ENCODE assay signal across 26 cellular contexts in genomic region chr2:128414351-128414750, GRCh38.
A peak's percentile ranks its signal among the peaks of the same experiment; 100 is the strongest.
DNase-seq lines count a peak whose midpoint lies in the region; ATAC-seq and TF ChIP-seq lines count a peak whose summit lies in the region.
"Had no signal": no experiment of that assay in that cellular context is flagged by ENCODE, and none has a peak within 500 bp of the region (broad histone marks: within the 10 kb centered on the region; RNA-seq: fewer than 3 reads in every experiment).

No MANE protein-coding gene starts in this region.

- no peaks in the 10 kb centered on the region for H3K27me3 Mint-ChIP-seq in chondrocyte (ENCODE audit: low read depth)
- H3K27me3 Mint-ChIP-seq in progenitor cell of endocrine pancreas = peaks cover 18% of the 10 kb centered on the region
- no peaks in the 10 kb centered on the region for H3K27me3 Mint-ChIP-seq in stimulated activated naive B cell treated with anti-CD40 and anti-IgM and Interleukin-4, amounts not matched to agents 10 μg/mL and 1 μg/mL and 100 μg/mL, for 72 hours

- no peak overlapping the region for H3K27ac Mint-ChIP-seq in chondrocyte (ENCODE audit: unreplicated experiment)
- peak overlapping the region; percentile 31 for H3K27ac Mint-ChIP-seq in progenitor cell of endocrine pancreas
- no peak overlapping the region for H3K27ac Mint-ChIP-seq in stimulated activated naive B cell treated with anti-CD40 and anti-IgM and Interleukin-4, amounts not matched to agents 10 μg/mL and 1 μg/mL and 100 μg/mL, for 72 hours
- H3K27ac Mint-ChIP-seq: activated naive CD4-positive, alpha-beta T cell treated with anti-CD3 and anti-CD28 coated beads, Interleukin-2, amount 50 U/mL, for 24 hours; activated T-cell treated with anti-CD3 and anti-CD28 coated beads, Interleukin-2, amount 50 U/mL, for 72 hours; CD8-positive, alpha-beta T cell; stimulated activated effector memory CD8-positive, alpha-beta T cell treated with anti-CD3 and anti-CD28 coated beads, Interleukin-12 subunit alpha, Interleukin-12 subunit beta, amount 100 ng/mL, for 72 hours had no signal

- no peaks in the 10 kb centered on the region for H3K27me3 ChIP-seq in ovary
- H3K27me3 ChIP-seq: cardiac muscle cell, dorsolateral prefrontal cortex had no signal

- H3K4me3 Mint-ChIP-seq in chondrocyte (ENCODE audit: unreplicated experiment) = no peak overlapping the region
- H3K4me3 Mint-ChIP-seq in progenitor cell of endocrine pancreas (ENCODE audit: low read depth) = no peak overlapping the region
- no peak overlapping the region for H3K4me3 Mint-ChIP-seq in stimulated activated naive B cell treated with anti-CD40 and anti-IgM and Interleukin-4, amounts not matched to agents 10 μg/mL and 1 μg/mL and 100 μg/mL, for 72 hours
- H3K4me3 Mint-ChIP-seq: activated naive CD4-positive, alpha-beta T cell treated with anti-CD3 and anti-CD28 coated beads, Interleukin-2, amount 50 U/mL, for 24 hours; activated T-cell treated with anti-CD3 and anti-CD28 coated beads, Interleukin-2, amount 50 U/mL, for 72 hours; CD8-positive, alpha-beta T cell; neural crest cell; stimulated activated effector memory CD8-positive, alpha-beta T cell treated with anti-CD3 and anti-CD28 coated beads, Interleukin-12 subunit alpha, Interleukin-12 subunit beta, amount 100 ng/mL, for 72 hours had no signal

- H3K4me1 Mint-ChIP-seq in chondrocyte (ENCODE audit: low read depth) = no peaks in the 10 kb centered on the region
- peaks cover 23% of the 10 kb centered on the region for H3K4me1 Mint-ChIP-seq in progenitor cell of endocrine pancreas (ENCODE audit: low read depth)
- H3K4me1 Mint-ChIP-seq in stimulated activated naive B cell treated with anti-CD40 and anti-IgM and Interleukin-4, amounts not matched to agents 10 μg/mL and 1 μg/mL and 100 μg/mL, for 72 hours = peaks cover 2 to 17% of the 10 kb centered on the region in 2 donors
- H3K4me1 Mint-ChIP-seq: activated naive CD4-positive, alpha-beta T cell treated with anti-CD3 and anti-CD28 coated beads, Interleukin-2, amount 50 U/mL, for 24 hours; stimulated activated effector memory CD8-positive, alpha-beta T cell treated with anti-CD3 and anti-CD28 coated beads, Interleukin-12 subunit alpha, Interleukin-12 subunit beta, amount 100 ng/mL, for 72 hours had no signal

- TF ChIP-seq CTCF in chondrocyte (IDR thresholded peaks at IDR 0.05) (no peak), progenitor cell of endocrine pancreas (IDR thresholded peaks at IDR 0.05; ENCODE audit: unreplicated experiment) (no peak), ovary (IDR thresholded peaks at IDR 0.05) (no peak)

- H3K36me3 ChIP-seq in KOPT-K1 (ENCODE audit: insufficient read depth, low read length) = no peaks in the 10 kb centered on the region
- H3K36me3 ChIP-seq in ovary = no peaks in the 10 kb centered on the region
- H3K36me3 ChIP-seq: cardiac muscle cell, prostate gland, thoracic aorta had no signal

- peaks cover 6% of the 10 kb centered on the region for H3K9me3 Mint-ChIP-seq in chondrocyte (ENCODE audit: low read depth)
- H3K9me3 Mint-ChIP-seq in progenitor cell of endocrine pancreas (ENCODE audit: low read depth) = peaks cover under 1% of the 10 kb centered on the region
- no peaks in the 10 kb centered on the region for H3K9me3 Mint-ChIP-seq in stimulated activated naive B cell treated with anti-CD40 and anti-IgM and Interleukin-4, amounts not matched to agents 10 μg/mL and 1 μg/mL and 100 μg/mL, for 72 hours
- H3K9me3 Mint-ChIP-seq: activated T-cell treated with anti-CD3 and anti-CD28 coated beads, Interleukin-2, amount 50 U/mL, for 72 hours; neural crest cell; stimulated activated effector memory CD8-positive, alpha-beta T cell treated with anti-CD3 and anti-CD28 coated beads, Interleukin-12 subunit alpha, Interleukin-12 subunit beta, amount 100 ng/mL, for 72 hours had no signal

- H3K4me1 ChIP-seq in ovary (ENCODE audit: insufficient read depth) = no peaks in the 10 kb centered on the region
- H3K4me1 ChIP-seq: prostate gland had no signal

- intact Hi-C loops in ovary (cut with DNase I) = no loop called here

- no peak overlapping the region for H3K4me3 ChIP-seq in ovary
- H3K4me3 ChIP-seq: cardiac muscle cell, dorsolateral prefrontal cortex, mucosa of descending colon, prostate gland, thoracic aorta had no signal

- H3K27ac ChIP-seq in KOPT-K1 (ENCODE audit: low read depth, low read length, poor library complexity, severe bottlenecking) (peak overlapping the region; percentile 84), ovary (no peak overlapping the region)
- H3K27ac ChIP-seq: cardiac muscle cell, dorsolateral prefrontal cortex, prostate gland, thoracic aorta had no signal

- TF ChIP-seq POLR2A in ovary (IDR thresholded peaks at IDR 0.05) = no peak

- H3K9me3 ChIP-seq in KOPT-K1 (ENCODE audit: insufficient read depth, low read length, poor library complexity, severe bottlenecking) = peaks cover 1% of the 10 kb centered on the region
- peaks cover 0 to 5% of the 10 kb centered on the region in 2 donors for H3K9me3 ChIP-seq in ovary
- H3K9me3 ChIP-seq: mucosa of descending colon, prostate gland, thoracic aorta had no signal

- ATAC-seq in GM19035 (IDR thresholded peaks at IDR 0.05; ENCODE audit: unreplicated experiment) = no peak
- no peak for ATAC-seq in stimulated activated naive B cell treated with anti-CD40 and anti-IgM and Interleukin-4, amounts not matched to agents 10 μg/mL and 1 μg/mL and 100 μg/mL, for 72 hours (replicated peaks)
- ATAC-seq: activated T-cell treated with anti-CD3 and anti-CD28 coated beads, Interleukin-2, amount 50 U/mL, for 72 hours; CD8-positive, alpha-beta T cell; mucosa of descending colon; Panc1; stimulated activated effector memory CD8-positive, alpha-beta T cell treated with anti-CD3 and anti-CD28 coated beads, Interleukin-12 subunit alpha, Interleukin-12 subunit beta, amount 100 ng/mL, for 72 hours had no signal

- WGBS in ovary, 3 donors = 91 to 98% (median 96%) methylated on average over 3 of the region's 3 CpGs

- no peak for TF ChIP-seq EP300 in ovary (IDR thresholded peaks at IDR 0.05)

- peak; percentile 1 for DNase-seq in D341Med (ENCODE audit: low spot score)
- peak; percentile 35 for DNase-seq in chondrocyte (ENCODE audit: low spot score)
- DNase-seq in progenitor cell of endocrine pancreas (ENCODE audit: low spot score, unreplicated experiment) = peak; percentile 1
- no peak for DNase-seq in ovary
- DNase-seq in stimulated activated naive B cell treated with anti-CD40 and anti-IgM and Interleukin-4, amounts not matched to agents 10 μg/mL and 1 μg/mL and 100 μg/mL, for 72 hours = no peak
- DNase-seq: activated CD4-positive, alpha-beta T cell treated with anti-CD3 and anti-CD28 coated beads, Interleukin-2, amount 50 U/mL, for 48 hours; activated T-cell treated with anti-CD3 and anti-CD28 coated beads, Interleukin-2, amount 50 U/mL, for 72 hours; anterior cingulate cortex; DMS53; GOT3; hippocampal formation; mucosa of descending colon; NCI-H1092; NCI-H2029 treated with DMSO at 0.1 percent for 48 hours; NK-92 treated with Interleukin-12 subunit alpha and Interleukin-12 subunit beta, amount 100 ng/mL, for 24 hours had no signal

- H3K36me3 Mint-ChIP-seq in chondrocyte (ENCODE audit: low read depth) (no peaks in the 10 kb centered on the region), progenitor cell of endocrine pancreas (ENCODE audit: insufficient read depth) (no peaks in the 10 kb centered on the region)
- H3K36me3 Mint-ChIP-seq in stimulated activated naive B cell treated with anti-CD40 and anti-IgM and Interleukin-4, amounts not matched to agents 10 μg/mL and 1 μg/mL and 100 μg/mL, for 72 hours = peaks cover 0 to under 1% of the 10 kb centered on the region in 2 donors
- H3K36me3 Mint-ChIP-seq: activated naive CD4-positive, alpha-beta T cell treated with anti-CD3 and anti-CD28 coated beads, Interleukin-2, amount 50 U/mL, for 24 hours; CD8-positive, alpha-beta T cell; stimulated activated effector memory CD8-positive, alpha-beta T cell treated with anti-CD3 and anti-CD28 coated beads, Interleukin-12 subunit alpha, Interleukin-12 subunit beta, amount 100 ng/mL, for 72 hours had no signal

Comparison
In these comparisons a context has a peak if more than half of its experiments do, and no peak if none do; other contexts are left out.
1. DNase-seq: peak in D341Med (single experiment), chondrocyte (single experiment) and progenitor cell of endocrine pancreas (single experiment); none in ovary (0 of 5) and stimulated activated naive B cell treated with anti-CD40 and anti-IgM and Interleukin-4, amounts not matched to agents 10 μg/mL and 1 μg/mL and 100 μg/mL, for 72 hours (single experiment).